9 cellular contexts compared by ENCODE assay signal in the genomic region with DNA sequence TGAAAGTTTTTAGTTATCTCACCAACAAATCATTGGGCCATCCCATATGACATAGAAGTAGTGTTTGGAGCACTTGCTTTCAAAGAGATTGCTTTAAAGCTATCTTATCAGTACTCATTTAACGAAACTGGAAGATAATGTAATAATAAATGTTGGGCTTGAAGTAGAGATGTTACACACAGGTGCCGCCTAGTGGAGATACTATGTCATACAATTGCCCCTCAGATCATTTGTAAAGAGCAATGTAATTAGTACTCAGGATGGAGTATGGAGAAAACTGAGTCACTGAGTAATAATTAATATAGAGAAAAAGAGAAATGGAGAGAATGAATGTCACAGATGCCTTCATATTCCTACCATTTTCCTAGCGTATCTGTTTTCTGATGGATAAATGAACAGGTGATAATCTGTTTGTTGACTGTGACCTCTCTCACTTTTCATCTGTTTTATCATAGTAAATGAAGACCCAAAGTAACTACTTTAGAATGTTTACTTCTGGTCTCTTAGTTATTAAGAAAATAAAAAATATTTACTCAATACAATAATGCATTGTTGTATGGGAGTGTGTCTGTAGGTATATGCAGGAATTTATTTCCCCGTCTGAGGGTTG.
DNase-seq lines count a peak whose midpoint lies in the region; ATAC-seq and TF ChIP-seq lines count a peak whose summit lies in the region.
"Had no signal": no experiment of that assay in that cellular context is flagged by ENCODE, and none has a peak within 500 bp of the region (broad histone marks: within the 10 kb centered on the region; RNA-seq: fewer than 3 reads in every experiment).

No MANE protein-coding gene starts in this region.

- H3K36me3 Mint-ChIP-seq in activated CD8-positive, alpha-beta T cell treated with anti-CD3 and anti-CD28 coated beads, Interleukin-2, amount 10 ng/mL, durations not matched to agents 7 days and 5 days (ENCODE audit: low read depth), result no peaks in the 10 kb centered on the region

- peaks cover 12% of the 10 kb centered on the region for H3K27me3 Mint-ChIP-seq in activated CD8-positive, alpha-beta T cell treated with anti-CD3 and anti-CD28 coated beads, Interleukin-2, amount 10 ng/mL, durations not matched to agents 7 days and 5 days (ENCODE audit: low read depth)

- TF ChIP-seq CTCF in foreskin fibroblast (IDR thresholded peaks at IDR 0.05; ENCODE audit: low read depth, low read length), result peak; percentile 73

- DNase-seq in CD1c-positive myeloid dendritic cell (ENCODE audit: extremely low spot score), result peak; percentile 51
- peak; percentile 7 for DNase-seq in GM19238 (ENCODE audit: insufficient read length, low spot score)
- DNase-seq in NCI-H345 treated with DMSO at 0.1 percent for 48 hours (lab: John Stamatoyannopoulos, UW; ENCODE audit: unreplicated experiment), result peak; percentile 41
- peak; percentile 62 for DNase-seq in activated CD8-positive, alpha-beta T cell treated with anti-CD3 and anti-CD28 coated beads, Interleukin-2, amount 10 ng/mL, durations not matched to agents 7 days and 5 days
- DNase-seq in foreskin fibroblast, result peak; percentile 24 to 72
- peak; percentile 67 for DNase-seq in renal cortical epithelial cell (ENCODE audit: low read depth)
- DNase-seq in putamen (ENCODE audit: low spot score), result no peak

- CTCF ChIA-PET in activated CD8-positive, alpha-beta T cell treated with anti-CD3 and anti-CD28 coated beads, Interleukin-2, amount 10 ng/mL, durations not matched to agents 7 days and 5 days (lab: Charles Lee), result interaction anchor here (0.7 to 2.8 kb wide), 13 partner anchors 9 to 382 kb away, joined by 3 to 20 read pairs (median 5); partner anchors contain the start of gene SSH2

- H3K4me3 ChIP-seq in foreskin fibroblast (ENCODE audit: low read depth in 1 of 2, low read length in 2 of 2), result no peak overlapping the region
- H3K4me3 ChIP-seq: skin epidermis had no signal

- H3K4me3 Mint-ChIP-seq in activated CD8-positive, alpha-beta T cell treated with anti-CD3 and anti-CD28 coated beads, Interleukin-2, amount 10 ng/mL, durations not matched to agents 7 days and 5 days, result no peak overlapping the region

- H3K9me3 Mint-ChIP-seq in activated CD8-positive, alpha-beta T cell treated with anti-CD3 and anti-CD28 coated beads, Interleukin-2, amount 10 ng/mL, durations not matched to agents 7 days and 5 days (ENCODE audit: insufficient read depth), result no peaks in the 10 kb centered on the region

- H3K4me1 Mint-ChIP-seq in activated CD8-positive, alpha-beta T cell treated with anti-CD3 and anti-CD28 coated beads, Interleukin-2, amount 10 ng/mL, durations not matched to agents 7 days and 5 days (ENCODE audit: low read depth), result no peaks in the 10 kb centered on the region

- ATAC-seq in activated CD8-positive, alpha-beta T cell treated with anti-CD3 and anti-CD28 coated beads, Interleukin-2, amount 10 ng/mL, durations not matched to agents 7 days and 5 days, result peak; percentile 61
- no peak for ATAC-seq in GM19351 (IDR thresholded peaks at IDR 0.05; ENCODE audit: unreplicated experiment)

- H3K27ac Mint-ChIP-seq in activated CD8-positive, alpha-beta T cell treated with anti-CD3 and anti-CD28 coated beads, Interleukin-2, amount 10 ng/mL, durations not matched to agents 7 days and 5 days, result no peak overlapping the region

- POLR2A ChIA-PET in activated CD8-positive, alpha-beta T cell treated with anti-CD3 and anti-CD28 coated beads, Interleukin-2, amount 10 ng/mL, durations not matched to agents 7 days and 5 days (lab: Charles Lee), result no interaction called here
